ENCODE assay signal across 33 cellular contexts in genomic region chr2:113869253-113869652, GRCh38.
"Had no signal": no experiment of that assay in that cellular context is flagged by ENCODE, and none has a peak within 500 bp of the region (broad histone marks: within the 10 kb centered on the region; RNA-seq: fewer than 3 reads in every experiment).

No MANE protein-coding gene starts in this region.

- H3K9me3 ChIP-seq: ascending aorta, MG63, SJCRH30 had no signal

- H3K4me3 Mint-ChIP-seq: activated B cell treated with CpG ODN at 0.5 μM for 24 hours; activated CD4-positive, alpha-beta memory T cell treated with anti-CD3 and anti-CD28 coated beads for 36 hours; activated CD8-positive, alpha-beta memory T cell treated with anti-CD3 and anti-CD28 coated beads, Interleukin-2, amount 10 ng/mL, durations not matched to agents 7 days and 5 days; central memory CD8-positive, alpha-beta T cell; T-helper 1 cell treated with Interleukin-12 subunit alpha and Interleukin-12 subunit beta and Interleukin-4 antibody, amounts not matched to agents 30 μg/mL and 1 μg/mL, for 36 hours; T-helper 2 cell treated with Interferon-gamma antibody and Interleukin-4, amounts not matched to agents 5 μg/mL and 100 μg/mL, for 36 hours had no signal

- ATAC-seq: activated CD8-positive, alpha-beta memory T cell treated with anti-CD3 and anti-CD28 coated beads, Interleukin-2, amount 10 ng/mL, durations not matched to agents 7 days and 5 days; activated naive CD4-positive, alpha-beta T cell treated with anti-CD3 and anti-CD28 coated beads, Interleukin-2, amount 50 U/mL, for 72 hours; Panc1 had no signal

- H3K9me3 Mint-ChIP-seq: activated B cell treated with CpG ODN at 0.5 μM for 24 hours; activated CD4-positive, alpha-beta memory T cell treated with anti-CD3 and anti-CD28 coated beads for 36 hours; central memory CD8-positive, alpha-beta T cell; T-helper 1 cell treated with Interleukin-12 subunit alpha and Interleukin-12 subunit beta and Interleukin-4 antibody, amounts not matched to agents 30 μg/mL and 1 μg/mL, for 36 hours; T-helper 2 cell treated with Interferon-gamma antibody and Interleukin-4, amounts not matched to agents 5 μg/mL and 100 μg/mL, for 36 hours had no signal

- H3K4me1 Mint-ChIP-seq: central memory CD8-positive, alpha-beta T cell had no signal

- H3K27me3 ChIP-seq: ascending aorta, MG63, SJCRH30 had no signal

- H3K27me3 Mint-ChIP-seq: activated B cell treated with CpG ODN at 0.5 μM for 24 hours; activated CD4-positive, alpha-beta memory T cell treated with anti-CD3 and anti-CD28 coated beads for 36 hours; central memory CD8-positive, alpha-beta T cell had no signal

- DNase-seq: activated B cell treated with CpG ODN at 0.5 μM for 24 hours; activated CD4-positive, alpha-beta memory T cell treated with anti-CD3 and anti-CD28 coated beads for 36 hours; activated CD4-positive, alpha-beta T cell treated with anti-CD3 and anti-CD28 coated beads for 4 hours; activated CD4-positive, alpha-beta T cell treated with anti-CD3 and anti-CD28 coated beads, Interleukin-2, amount 50 U/mL, for 1 hour; activated CD4-positive, CD25-positive, alpha-beta regulatory T cell treated with anti-CD3 and anti-CD28 coated beads, Interleukin-2, amount 50 U/mL, for 72 hours; activated CD8-positive, alpha-beta memory T cell treated with anti-CD3 and anti-CD28 coated beads, Interleukin-2, amount 10 ng/mL, durations not matched to agents 7 days and 5 days; activated CD8-positive, alpha-beta memory T cell treated with anti-CD3 and anti-CD28 coated beads, Interleukin-2, amount 50 U/mL, for 48 hours; activated effector memory CD4-positive, alpha-beta T cell treated with anti-CD3 and anti-CD28 coated beads, Interleukin-2, amount 50 U/mL, for 16 hours; activated naive CD4-positive, alpha-beta T cell; activated T-cell treated with anti-CD3 and anti-CD28 coated beads, Interleukin-2, amount 50 U/mL, for 48 hours; amygdala; Kasumi-1; KG1; MG63; NCI-H1048; NCI-H1105 treated with DMSO at 0.1 percent for 48 hours; NCI-H1436 treated with DMSO at 0.1 percent for 48 hours; NCI-H1694 treated with DMSO at 0.1 percent for 48 hours; NCI-H2029; NCI-H345; NCI-H524 treated with DMSO at 0.1 percent for 48 hours; OCI-M1; SHP77; SJCRH30 had no signal

- H3K4me1 ChIP-seq: ascending aorta, SJCRH30 had no signal

- H3K27ac Mint-ChIP-seq: activated CD4-positive, alpha-beta memory T cell treated with anti-CD3 and anti-CD28 coated beads for 36 hours; activated CD8-positive, alpha-beta memory T cell treated with anti-CD3 and anti-CD28 coated beads, Interleukin-2, amount 10 ng/mL, durations not matched to agents 7 days and 5 days; T-helper 1 cell treated with Interleukin-12 subunit alpha and Interleukin-12 subunit beta and Interleukin-4 antibody, amounts not matched to agents 30 μg/mL and 1 μg/mL, for 36 hours; T-helper 2 cell treated with Interferon-gamma antibody and Interleukin-4, amounts not matched to agents 5 μg/mL and 100 μg/mL, for 36 hours had no signal

- H3K4me3 ChIP-seq: ascending aorta, cardiac muscle cell, MG63, SJCRH30, SK-N-MC had no signal

- H3K36me3 ChIP-seq: ascending aorta, cardiac muscle cell, MG63, SJCRH30 had no signal

- H3K27ac ChIP-seq: ascending aorta, cardiac muscle cell, SJCRH30, SK-N-MC, VCaP had no signal
